ENCODE assay signal across 10 cellular contexts in genomic region chr12:120677765-120678473, GRCh38. TPM values are rescaled to one million over a fixed set of nuclear protein-coding genes. Genes with fewer than 3 reads are reported as not detected.
DNase-seq lines count a peak whose midpoint lies in the region; ATAC-seq and TF ChIP-seq lines count a peak whose summit lies in the region.
"Had no signal": no experiment of that assay in that cellular context is flagged by ENCODE, and none has a peak within 500 bp of the region (broad histone marks: within the 10 kb centered on the region; RNA-seq: fewer than 3 reads in every experiment).

No MANE protein-coding gene starts in this region.

- intact Hi-C loops in sciatic nerve (cut with DNase I) = no loop called here

- H3K36me3 Mint-ChIP-seq in glutamatergic neuron (ENCODE audit: unreplicated experiment) = no peaks in the 10 kb centered on the region
- H3K36me3 Mint-ChIP-seq: activated naive CD8-positive, alpha-beta T cell had no signal

- peaks cover 2% of the 10 kb centered on the region for H3K27me3 Mint-ChIP-seq in glutamatergic neuron (ENCODE audit: unreplicated experiment)

- no peaks in the 10 kb centered on the region for H3K4me1 Mint-ChIP-seq in glutamatergic neuron (ENCODE audit: low read depth, unreplicated experiment)

- no peak for TF ChIP-seq CTCF in right atrium auricular region (IDR thresholded peaks at IDR 0.05)
- no peak for TF ChIP-seq CTCF in glutamatergic neuron (IDR thresholded peaks at IDR 0.05; ENCODE audit: partially characterized antibody, unreplicated experiment)

- no peak overlapping the region for H3K4me3 Mint-ChIP-seq in glutamatergic neuron (ENCODE audit: unreplicated experiment)
- H3K4me3 Mint-ChIP-seq: activated naive CD8-positive, alpha-beta T cell had no signal

- peak overlapping the region; percentile 78 for H3K27ac ChIP-seq in SJSA1
- H3K27ac ChIP-seq in right atrium auricular region = peak overlapping the region; percentile 32 to 55
- H3K27ac ChIP-seq: pancreas had no signal

- H3K27ac Mint-ChIP-seq in glutamatergic neuron (ENCODE audit: unreplicated experiment) = no peak overlapping the region
- H3K27ac Mint-ChIP-seq: activated naive CD8-positive, alpha-beta T cell had no signal

- peak; percentile 72 for DNase-seq in ELR (ENCODE audit: low read depth)
- peak; percentile 89 to 91 for DNase-seq in SJSA1 (ENCODE audit: low read depth in 1 of 2, low spot score in 2 of 2)
- DNase-seq in right atrium auricular region (ENCODE audit: low spot score) = no peak
- DNase-seq in sciatic nerve (ENCODE audit: low spot score) = no peak
- no peak for DNase-seq in NCI-H226
- DNase-seq in glutamatergic neuron = no peak
- DNase-seq: pancreas had no signal

- H3K36me3 ChIP-seq in SJSA1 = no peaks in the 10 kb centered on the region
- H3K36me3 ChIP-seq in right atrium auricular region = no peaks in the 10 kb centered on the region
- H3K36me3 ChIP-seq: pancreas had no signal

- H3K9me3 Mint-ChIP-seq in glutamatergic neuron (ENCODE audit: unreplicated experiment) = peaks cover 2% of the 10 kb centered on the region

- H3K4me3 ChIP-seq in SJSA1 (no peak overlapping the region), right atrium auricular region (no peak overlapping the region)
- H3K4me3 ChIP-seq: pancreas had no signal

- no peaks in the 10 kb centered on the region for H3K27me3 ChIP-seq in SJSA1 (replicated peaks)
- H3K27me3 ChIP-seq in right atrium auricular region = no peaks in the 10 kb centered on the region
- H3K27me3 ChIP-seq: pancreas had no signal

- H3K9me3 ChIP-seq in SJSA1 (replicated peaks) (no peaks in the 10 kb centered on the region), right atrium auricular region (no peaks in the 10 kb centered on the region)
- H3K9me3 ChIP-seq: pancreas had no signal

- ATAC-seq in GM21786 (IDR thresholded peaks at IDR 0.05; ENCODE audit: unreplicated experiment) = peak; percentile 66
- no peak for ATAC-seq in sciatic nerve
- ATAC-seq in HG03439 (IDR thresholded peaks at IDR 0.05; ENCODE audit: unreplicated experiment) = no peak

- peaks cover 29% of the 10 kb centered on the region for H3K4me1 ChIP-seq in SJSA1 (replicated peaks)
- H3K4me1 ChIP-seq in right atrium auricular region = no peaks in the 10 kb centered on the region
- H3K4me1 ChIP-seq: pancreas had no signal

RNA-seq across cellular contexts. Expression of gene MLEC, which starts 9.0 kb away (rescaled TPM):
- 70.0 and 84.6 TPM in 2 replicates for total RNA-seq in SJSA1 (2014; rRNA removed; shearing (Covaris generic))
- total RNA-seq in right atrium auricular region (100 to 1,000 TPM in 1 of 2 donors, 10 to 100 TPM in 1; 89.7 to 179 TPM), sciatic nerve (86.9 TPM), glutamatergic neuron (ENCODE audit: unreplicated experiment) (50.8 TPM)

RNA-seq across cellular contexts. Expression of gene UNC119B, which starts 32.3 kb away (rescaled TPM):
- total RNA-seq in SJSA1 (2014; rRNA removed; shearing (Covaris generic)) = 4.7 and 6.9 TPM in 2 replicates
- total RNA-seq in right atrium auricular region = 10 to 100 TPM in 1 of 2 donors, 1 to 10 TPM in 1; 8.9 to 13.1 TPM
- 22.9 TPM for total RNA-seq in sciatic nerve
- 16.2 TPM for total RNA-seq in glutamatergic neuron (ENCODE audit: unreplicated experiment)

RNA-seq across cellular contexts. Expression of gene CABP1, which starts 37.5 kb away (rescaled TPM):
- total RNA-seq in SJSA1 (2014; rRNA removed; shearing (Covaris generic)) = not detected in 2 replicates
- 1 to 10 TPM in 1 of 2 donors, under 1 TPM in 1; 0.71 to 2.0 TPM for total RNA-seq in right atrium auricular region
- 2.3 TPM for total RNA-seq in sciatic nerve
- total RNA-seq in glutamatergic neuron (ENCODE audit: unreplicated experiment) = 0.83 TPM

RNA-seq across cellular contexts. Expression of gene ACADS, which starts 47.7 kb away (rescaled TPM):
- total RNA-seq in SJSA1 (2014; rRNA removed; shearing (Covaris generic)) = 6.8 and 11.1 TPM in 2 replicates
- 10 to 100 TPM; 58.6 to 92.6 TPM for total RNA-seq in right atrium auricular region
- 14.2 TPM for total RNA-seq in sciatic nerve
- total RNA-seq in glutamatergic neuron (ENCODE audit: unreplicated experiment) = 8.1 TPM

Comparison
In these comparisons a context has a peak if more than half of its experiments do, and no peak if none do; other contexts are left out.
1. DNase-seq: peak in ELR (single experiment) and SJSA1 (2 of 2); none in right atrium auricular region (single experiment), sciatic nerve (single experiment), NCI-H226 (single experiment) and glutamatergic neuron (single experiment).